ENCODE assay signal across 9 cellular contexts in the genomic region with DNA sequence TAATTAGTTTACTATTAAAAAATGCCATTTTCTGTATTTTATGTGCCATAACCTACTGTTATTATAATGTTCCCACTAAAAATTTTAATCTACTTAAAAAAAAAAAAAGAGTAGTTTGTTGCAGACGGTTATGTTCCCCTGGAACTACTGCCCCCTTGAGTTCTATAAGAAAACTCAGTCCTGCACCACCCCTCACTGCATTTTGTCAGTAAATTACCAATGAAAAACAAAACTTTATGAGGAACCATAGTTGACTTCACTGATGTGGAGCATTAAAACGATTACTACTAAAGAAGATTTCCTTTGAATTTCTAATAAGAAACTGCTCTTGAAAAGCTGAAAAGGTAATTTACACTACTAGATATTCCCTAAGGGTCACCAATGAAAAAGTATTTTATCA.
A peak's percentile ranks its signal among the peaks of the same experiment; 100 is the strongest.
DNase-seq lines count a peak whose midpoint lies in the region; ATAC-seq and TF ChIP-seq lines count a peak whose summit lies in the region.
"Had no signal": no experiment of that assay in that cellular context is flagged by ENCODE, and none has a peak within 500 bp of the region (broad histone marks: within the 10 kb centered on the region; RNA-seq: fewer than 3 reads in every experiment).

No MANE protein-coding gene starts in this region.

- no peak overlapping the region for H3K4me2 ChIP-seq in PC-3 (ENCODE audit: low read length)

- H3K27ac ChIP-seq in PC-3 (ENCODE audit: low read length) = no peak overlapping the region
- H3K27ac ChIP-seq in foreskin keratinocyte = no peak overlapping the region

- H3K27me3 ChIP-seq in PC-3 (ENCODE audit: low read length) (no peaks in the 10 kb centered on the region), foreskin keratinocyte (no peaks in the 10 kb centered on the region)

- no peaks in the 10 kb centered on the region for H3K36me3 ChIP-seq in PC-3 (ENCODE audit: low read depth, low read length)

- BruUV-seq in PC-3 (replicated peaks; lab: Mats Ljungman, UMichigan) = no TSS peak

- no peaks in the 10 kb centered on the region for H3K9me2 ChIP-seq in PC-3 (replicated peaks; ENCODE audit: low read length)

- CTCF ChIA-PET in PC-3 (lab: Charles Lee) = interaction anchor here (0.6 kb wide), 1 partner anchor 224 kb away, joined by 3 read pairs; no protein-coding TSS in a partner anchor

- no peaks in the 10 kb centered on the region for H4K20me1 ChIP-seq in PC-3 (ENCODE audit: low read length)

- H3F3A ChIP-seq in PC-3 (ENCODE audit: low read length, unreplicated experiment) = no peaks in the 10 kb centered on the region

- no peak overlapping the region for H2AFZ ChIP-seq in PC-3 (ENCODE audit: low read length)

- in situ Hi-C loops in GM13977 (cut with MboI; ENCODE audit: low pct_unique_long_range_greater_than_20kb, low sequenced_read_pairs, unreplicated experiment) = no loop called here

- H3K4me1 ChIP-seq in PC-3 (ENCODE audit: insufficient read depth, low read length) = no peaks in the 10 kb centered on the region
- H3K4me1 ChIP-seq in foreskin keratinocyte = no peaks in the 10 kb centered on the region

- no peak overlapping the region for H3K9ac ChIP-seq in PC-3 (ENCODE audit: low read length)

- POLR2A ChIA-PET in PC-3 (lab: Charles Lee; ENCODE audit: unreplicated experiment) = no interaction called here

- no peak overlapping the region for H3K4me3 ChIP-seq in AG09309 (ENCODE audit: control insufficient read depth, low read depth, low read length)
- no peak overlapping the region for H3K4me3 ChIP-seq in PC-3 (ENCODE audit: low read length)

- H3K9me3 ChIP-seq in PC-3 (ENCODE audit: low read length) = no peaks in the 10 kb centered on the region

- no peaks in the 10 kb centered on the region for H3K79me2 ChIP-seq in PC-3 (ENCODE audit: low read length)

- DNase-seq in AG09309 (ENCODE audit: low read depth) (no peak), GM13977 (ENCODE audit: low spot score) (peak; percentile 11), PC-3 (peak; percentile 55), foreskin keratinocyte (peak in 1 of 2 donors; percentile 6), omental fat pad (ENCODE audit: low spot score) (no peak)
- DNase-seq in stimulated activated CD4-positive, alpha-beta T cell treated with anti-CD3 and anti-CD28 coated beads, Interleukin-15, amount 100 ng/mL, for 24 hours = no peak
- DNase-seq: activated naive CD4-positive, alpha-beta T cell treated with anti-CD3 and anti-CD28 coated beads, Interleukin-2, amount 10 ng/mL, durations not matched to agents 7 days and 5 days had no signal

- TF ChIP-seq CTCF in AG09309 (IDR thresholded peaks at IDR 0.05; ENCODE audit: control insufficient read depth, insufficient read depth, low read depth, low read length, missing control alignments) (peak; percentile 63), GM13977 (IDR thresholded peaks at IDR 0.05; ENCODE audit: extremely low read depth, insufficient read depth, missing control alignments) (no peak), PC-3 (conservative IDR thresholded peaks at IDR 0.05; ENCODE audit: low read depth, low read length) (peak; percentile 77), foreskin keratinocyte (conservative IDR thresholded peaks at IDR 0.05) (peak; percentile 55), omental fat pad (IDR thresholded peaks at IDR 0.05) (no peak)

- peak; percentile 75 for ATAC-seq in PC-3
- peak; percentile 41 for ATAC-seq in foreskin keratinocyte
- no peak for ATAC-seq in HG02981 (IDR thresholded peaks at IDR 0.05; ENCODE audit: unreplicated experiment)
- ATAC-seq in omental fat pad (ENCODE audit: low FRiP score) = no peak
- no peak for ATAC-seq in HG02884 (IDR thresholded peaks at IDR 0.05; ENCODE audit: unreplicated experiment)

- intact Hi-C loops in PC-3 (cut with micrococcal nuclease) = loop anchor here (1.0 to 10.0 kb wide), 3 partner anchors 348 to 420 kb away; no protein-coding TSS in a partner anchor

Comparison
In these comparisons a context has a peak if more than half of its experiments do, and no peak if none do; other contexts are left out.
1. DNase-seq: peak in GM13977 (single experiment) and PC-3 (single experiment); none in AG09309 (single experiment), stimulated activated CD4-positive, alpha-beta T cell treated with anti-CD3 and anti-CD28 coated beads, Interleukin-15, amount 100 ng/mL, for 24 hours (single experiment) and omental fat pad (single experiment).
2. CTCF ChIP-seq: peak in AG09309 (single experiment), PC-3 (single experiment) and foreskin keratinocyte (single experiment); none in GM13977 (single experiment) and omental fat pad (0 of 3).
3. ATAC-seq: peak in PC-3 (single experiment) and foreskin keratinocyte (single experiment); none in HG02981 (single experiment), omental fat pad (single experiment) and HG02884 (single experiment).